ENCODE assay signal across 13 cellular contexts in the genomic region with DNA sequence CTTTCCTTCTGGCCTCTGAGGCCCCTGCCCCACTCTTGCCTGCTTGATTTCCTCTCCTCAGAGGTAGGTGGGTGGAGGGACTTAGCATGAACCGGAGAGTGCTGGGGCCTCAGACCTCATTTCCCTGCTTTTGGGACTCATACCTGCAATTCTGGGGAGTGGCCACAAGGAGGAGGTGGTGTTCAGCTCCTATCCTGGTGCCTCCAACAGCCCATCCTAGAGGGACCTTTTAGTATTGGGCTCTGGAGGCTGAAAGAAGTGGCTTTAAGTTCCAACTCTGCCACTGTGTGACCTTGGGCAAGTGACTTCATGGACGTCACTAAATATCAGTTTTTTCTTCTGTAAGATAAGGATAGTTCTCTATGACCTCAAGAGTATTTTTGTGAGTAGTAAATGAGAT.
DNase-seq lines count a peak whose midpoint lies in the region; ATAC-seq and TF ChIP-seq lines count a peak whose summit lies in the region.
"Had no signal": no experiment of that assay in that cellular context is flagged by ENCODE, and none has a peak within 500 bp of the region (broad histone marks: within the 10 kb centered on the region; RNA-seq: fewer than 3 reads in every experiment).

No MANE protein-coding gene starts in this region.

- TF ChIP-seq CTCF in PC-9 (conservative IDR thresholded peaks at IDR 0.05) (peak; percentile 64), epithelial cell of proximal tubule (conservative IDR thresholded peaks at IDR 0.05; ENCODE audit: low read depth, low read length) (peak; percentile 66), smooth muscle cell (IDR thresholded peaks at IDR 0.05; ENCODE audit: borderline replicate concordance, insufficient read depth, poor library complexity, severe bottlenecking) (peak; percentile 31)

- no peaks in the 10 kb centered on the region for H3K27me3 ChIP-seq in PC-9 (ENCODE audit: insufficient read depth, low read depth)
- H3K27me3 ChIP-seq in smooth muscle cell (ENCODE audit: low read depth) = no peaks in the 10 kb centered on the region

- H3K4me3 ChIP-seq in PC-9 = no peak overlapping the region
- H3K4me3 ChIP-seq in epithelial cell of proximal tubule (ENCODE audit: low read depth, low read length) = no peak overlapping the region
- no peak overlapping the region for H3K4me3 ChIP-seq in smooth muscle cell
- H3K4me3 ChIP-seq: left ventricle myocardium inferior had no signal

- no peak for ATAC-seq in HG02970 (IDR thresholded peaks at IDR 0.05; ENCODE audit: low FRiP score, unreplicated experiment)
- ATAC-seq: activated T-cell treated with anti-CD3 and anti-CD28 coated beads, Interleukin-2, amount 50 U/mL, for 72 hours; T-helper 17 cell had no signal

- BruUV-seq in PC-9 (replicated peaks; lab: Mats Ljungman, UMichigan) = no TSS peak

- H3K9me3 ChIP-seq in PC-9 (ENCODE audit: insufficient read depth, low read depth) = peaks cover 13% of the 10 kb centered on the region; the same call in 1 of the 2 replicates
- no peaks in the 10 kb centered on the region for H3K9me3 ChIP-seq in smooth muscle cell (replicated peaks; ENCODE audit: low read depth)

- POLR2A ChIA-PET in PC-9 (lab: Charles Lee; ENCODE audit: unreplicated experiment) = interaction anchor here (0.7 kb wide), 1 partner anchor 62 kb away, joined by 3 read pairs; no protein-coding TSS in a partner anchor

- no peak overlapping the region for H3K27ac ChIP-seq in PC-9
- H3K27ac ChIP-seq in smooth muscle cell (ENCODE audit: low read depth) = no peak overlapping the region
- H3K27ac ChIP-seq: left ventricle myocardium inferior had no signal

- H3K79me2 ChIP-seq in PC-9 (ENCODE audit: low read depth) (no peaks in the 10 kb centered on the region), smooth muscle cell (ENCODE audit: low read depth) (no peaks in the 10 kb centered on the region)

- no peak overlapping the region for H3K4me2 ChIP-seq in PC-9
- no peak overlapping the region for H3K4me2 ChIP-seq in smooth muscle cell

- H3K9ac ChIP-seq in smooth muscle cell (ENCODE audit: low read depth) = no peak overlapping the region

- no peaks in the 10 kb centered on the region for H3K27me3 Mint-ChIP-seq in activated naive CD4-positive, alpha-beta T cell treated with anti-CD3 and anti-CD28 coated beads for 36 hours (ENCODE audit: low read depth)

- CTCF ChIA-PET in activated naive CD4-positive, alpha-beta T cell treated with anti-CD3 and anti-CD28 coated beads for 36 hours (lab: Charles Lee) = interaction anchor here (0.6 to 5.0 kb wide), 15 partner anchors 8 to 119 kb away, joined by 3 to 52 read pairs (median 4); no protein-coding TSS in a partner anchor
- CTCF ChIA-PET in PC-9 (lab: Charles Lee) = no interaction called here

- H4K20me1 ChIP-seq in PC-9 (ENCODE audit: insufficient read depth) (no peaks in the 10 kb centered on the region), smooth muscle cell (ENCODE audit: low read depth) (no peaks in the 10 kb centered on the region)

- peak; percentile 33 for DNase-seq in activated naive CD4-positive, alpha-beta T cell treated with anti-CD3 and anti-CD28 coated beads for 36 hours
- no peak for DNase-seq in activated naive CD4-positive, alpha-beta T cell (lab: John Stamatoyannopoulos, UW)
- no peak for DNase-seq in PC-9
- no peak for DNase-seq in epithelial cell of proximal tubule (ENCODE audit: low read depth)
- no peak for DNase-seq in smooth muscle cell (lab: John Stamatoyannopoulos, UW; ENCODE audit: unreplicated experiment)
- no peak for DNase-seq in superior temporal gyrus (ENCODE audit: extremely low spot score)
- DNase-seq in cerebellar cortex (ENCODE audit: low spot score) = no peak
- DNase-seq: activated T-cell treated with anti-CD3 and anti-CD28 coated beads, Interleukin-2, amount 50 U/mL, for 72 hours; left ventricle myocardium inferior; NCI-H226; stimulated activated naive CD4-positive, alpha-beta T cell treated with Interleukin-2 at 50 U/mL for 16 hours; T-helper 17 cell had no signal

- 91% methylated on average over 2 of the region's 2 CpGs for WGBS in smooth muscle cell (ENCODE audit: low lambda C conversion rate)

- H3F3A ChIP-seq in PC-9 (ENCODE audit: insufficient read depth, low read depth) = peaks cover 14% of the 10 kb centered on the region; the same call in 1 of the 2 replicates
- no peaks in the 10 kb centered on the region for H3F3A ChIP-seq in smooth muscle cell (ENCODE audit: low read depth)

- H2AFZ ChIP-seq in PC-9 (no peak overlapping the region), smooth muscle cell (ENCODE audit: low read depth) (no peak overlapping the region)

- no peak overlapping the region for H3K27ac Mint-ChIP-seq in activated naive CD4-positive, alpha-beta T cell treated with anti-CD3 and anti-CD28 coated beads for 36 hours
- H3K27ac Mint-ChIP-seq: activated T-cell treated with anti-CD3 and anti-CD28 coated beads, Interleukin-2, amount 50 U/mL, for 72 hours; T-helper 17 cell had no signal

- peaks cover 13% of the 10 kb centered on the region for H3K36me3 ChIP-seq in PC-9 (ENCODE audit: low read depth)
- no peaks in the 10 kb centered on the region for H3K36me3 ChIP-seq in smooth muscle cell (ENCODE audit: low read depth)

- peaks cover 9% of the 10 kb centered on the region for H3K4me1 Mint-ChIP-seq in activated naive CD4-positive, alpha-beta T cell treated with anti-CD3 and anti-CD28 coated beads for 36 hours (ENCODE audit: low read depth)

- peaks cover 1% of the 10 kb centered on the region for H3K36me3 Mint-ChIP-seq in activated naive CD4-positive, alpha-beta T cell treated with anti-CD3 and anti-CD28 coated beads for 36 hours (ENCODE audit: low read depth)

- H3K9me3 Mint-ChIP-seq in activated naive CD4-positive, alpha-beta T cell treated with anti-CD3 and anti-CD28 coated beads for 36 hours = peaks cover 10% of the 10 kb centered on the region

- H3K4me1 ChIP-seq in PC-9 (replicated peaks; ENCODE audit: insufficient read depth) (no peaks in the 10 kb centered on the region), smooth muscle cell (ENCODE audit: low read depth) (no peaks in the 10 kb centered on the region)

- intact Hi-C loops in activated naive CD4-positive, alpha-beta T cell treated with anti-CD3 and anti-CD28 coated beads for 36 hours (cut with micrococcal nuclease) = no loop called here
- intact Hi-C loops in PC-9 (cut with micrococcal nuclease; ENCODE audit: unreplicated experiment) = no loop called here

- no peaks in the 10 kb centered on the region for H3K9me2 ChIP-seq in PC-9 (ENCODE audit: insufficient read depth)

- no peak overlapping the region for H3K4me3 Mint-ChIP-seq in activated naive CD4-positive, alpha-beta T cell treated with anti-CD3 and anti-CD28 coated beads for 36 hours
- H3K4me3 Mint-ChIP-seq: activated T-cell treated with anti-CD3 and anti-CD28 coated beads, Interleukin-2, amount 50 U/mL, for 72 hours; T-helper 17 cell had no signal
